In genomic region chr1:56911539-56911938, GRCh38 we compare ENCODE assay signal across 18 cellular contexts. TPM values are rescaled to one million over a fixed set of nuclear protein-coding genes. Genes with fewer than 3 reads are reported as not detected.
"Had no signal": no experiment of that assay in that cellular context is flagged by ENCODE, and none has a peak within 500 bp of the region (broad histone marks: within the 10 kb centered on the region; RNA-seq: fewer than 3 reads in every experiment).

No MANE protein-coding gene starts in this region.

- DNase-seq: activated CD4-positive, CD25-positive, alpha-beta regulatory T cell treated with anti-CD3 and anti-CD28 coated beads, Interleukin-2, amount 50 U/mL, for 72 hours; activated naive CD4-positive, alpha-beta T cell treated with Interleukin-2 at 50 U/mL for 16 hours; activated naive CD8-positive, alpha-beta T cell treated with anti-CD3 and anti-CD28 coated beads, Interleukin-2, amount 50 U/mL, for 24 hours; dorsolateral prefrontal cortex; erythroblast; hippocampal formation; left ventricle myocardium inferior; naive thymus-derived CD8-positive, alpha-beta T cell; stimulated activated CD4-positive, alpha-beta T cell treated with anti-CD3 and anti-CD28 coated beads, Interleukin-4, amount 100 ng/mL, for 24 hours; stimulated activated naive CD4-positive, alpha-beta T cell; T-helper 1 cell; T1000 had no signal

- H3K9me3 ChIP-seq: left ventricle myocardium inferior, right atrium auricular region, suprapubic skin had no signal

- H3K4me1 ChIP-seq: right atrium auricular region, suprapubic skin had no signal

- H3K27ac ChIP-seq: dorsolateral prefrontal cortex, left ventricle myocardium inferior, right atrium auricular region, skin epidermis, suprapubic skin had no signal

- ATAC-seq: activated naive CD8-positive, alpha-beta T cell treated with anti-CD3 and anti-CD28 coated beads, Interleukin-2, amount 50 U/mL, for 24 hours; naive thymus-derived CD8-positive, alpha-beta T cell had no signal

- H3K4me3 ChIP-seq: dorsolateral prefrontal cortex, left ventricle myocardium inferior, right atrium auricular region, skin epidermis, suprapubic skin had no signal

- H3K27me3 ChIP-seq: right atrium auricular region, suprapubic skin had no signal

- H3K36me3 ChIP-seq: left ventricle myocardium inferior, right atrium auricular region, suprapubic skin had no signal

RNA-seq across cellular contexts. Expression of gene C8B, which starts 54.3 kb away (rescaled TPM):
- total RNA-seq: activated CD8-positive, alpha-beta memory T cell treated with anti-CD3 and anti-CD28 coated beads for 36 hours; chondrocyte; dorsolateral prefrontal cortex; glomerular endothelial cell; left ventricle myocardium inferior; naive thymus-derived CD8-positive, alpha-beta T cell; right atrium auricular region; suprapubic skin had no signal

RNA-seq across cellular contexts. Expression of gene C8A, which starts 56.9 kb away (rescaled TPM):
- total RNA-seq: activated CD8-positive, alpha-beta memory T cell treated with anti-CD3 and anti-CD28 coated beads for 36 hours; chondrocyte; glomerular endothelial cell; left ventricle myocardium inferior; naive thymus-derived CD8-positive, alpha-beta T cell; right atrium auricular region had no signal
